ENCODE assay signal across 1 cellular context in genomic region chr5:134525687-134526482, GRCh38.
TF ChIP-seq lines count a peak whose summit lies in the region.

No MANE protein-coding gene starts in this region.

TF ChIP-seq in GM23338, 12 proteins besides CTCF, POLR2A, EP300 and RAD21 (continued from another document):
- TF ChIP-seq ZNF462 (CRISPR knock-in tag; IDR thresholded peaks at IDR 0.05) (no peak), POLR2AphosphoS5 (IDR thresholded peaks at IDR 0.05; ENCODE audit: low read depth) (peak; percentile 45)
TF ChIP-seq in GM23338: peak in this region for 1.
